Comparison of ENCODE assay signal across 8 cellular contexts in genomic region chr16:58755989-58756649, GRCh38. TPM values are rescaled to one million over a fixed set of nuclear protein-coding genes. Genes with fewer than 3 reads are reported as not detected.
A peak's percentile ranks its signal among the peaks of the same experiment; 100 is the strongest.
DNase-seq lines count a peak whose midpoint lies in the region; ATAC-seq and TF ChIP-seq lines count a peak whose summit lies in the region.

No MANE protein-coding gene starts in this region.

- H3K9me3 Mint-ChIP-seq in CD14-positive monocyte (peaks cover 0 to 4% (median 2%) of the 10 kb centered on the region in 7 donors), endodermal cell (no peaks in the 10 kb centered on the region)

- peak; percentile 49 for DNase-seq in CD14-positive monocyte (ENCODE audit: low spot score)
- DNase-seq in NCI-H774 (lab: John Stamatoyannopoulos, UW): peak; percentile 41
- peak; percentile 35 to 59 for DNase-seq in activated CD8-positive, alpha-beta memory T cell treated with anti-CD3 and anti-CD28 coated beads for 1 hour (ENCODE audit: extremely low read depth in 1 of 2, low read depth in 1 of 2)
- DNase-seq in endodermal cell: peak; percentile 91
- DNase-seq in middle frontal gyrus (ENCODE audit: extremely low spot score, low spot score): peak; percentile 53
- peak; percentile 57 for DNase-seq in stimulated activated CD8-positive, alpha-beta memory T cell treated with anti-CD3 and anti-CD28 coated beads, Interleukin-7, amount 100 ng/mL, for 24 hours (ENCODE audit: low read depth)

- TF ChIP-seq CTCF in CD14-positive monocyte (IDR thresholded peaks at IDR 0.05): peak; percentile 53
- peak; percentile 89 for TF ChIP-seq CTCF in endodermal cell (conservative IDR thresholded peaks at IDR 0.05)

- H3K27ac ChIP-seq in endodermal cell (ENCODE audit: low read depth, low read length): no peak overlapping the region

- H3K36me3 Mint-ChIP-seq in CD14-positive monocyte (no peaks in the 10 kb centered on the region), endodermal cell (ENCODE audit: low read depth) (no peaks in the 10 kb centered on the region)

- H3K4me1 Mint-ChIP-seq in CD14-positive monocyte (peaks cover 10% of the 10 kb centered on the region), endodermal cell (peaks cover 10% of the 10 kb centered on the region)

- ATAC-seq in GM19324 (IDR thresholded peaks at IDR 0.05; ENCODE audit: low FRiP score, unreplicated experiment) (peak; percentile 94), HG03432 (IDR thresholded peaks at IDR 0.05; ENCODE audit: unreplicated experiment) (peak; percentile 97)

- intact Hi-C loops in CD14-positive monocyte (cut with micrococcal nuclease): no loop called here

- WGBS in endodermal cell (ENCODE audit: insufficient coverage in 1 of 2, insufficient read length in 1 of 2), 2 experiments: 40 to 48% methylated on average over 11 to 17 of the region's 17 CpGs

- no peak overlapping the region for H3K4me3 ChIP-seq in endodermal cell (ENCODE audit: low read length)

- H3K27me3 Mint-ChIP-seq in CD14-positive monocyte (ENCODE audit: low read depth in 3 of 3) (peaks cover 5 to 12% (median 10%) of the 10 kb centered on the region in 3 donors), endodermal cell (ENCODE audit: insufficient read depth) (peaks cover 4% of the 10 kb centered on the region)

- H3K27me3 ChIP-seq in endodermal cell (ENCODE audit: control insufficient read depth, insufficient read depth, low read length, poor library complexity, severe bottlenecking): no peaks in the 10 kb centered on the region

- peak overlapping the region in 2 of 7 donors; percentile 72 to 76 for H3K27ac Mint-ChIP-seq in CD14-positive monocyte
- H3K27ac Mint-ChIP-seq in endodermal cell: no peak overlapping the region

- H3K4me1 ChIP-seq in endodermal cell (ENCODE audit: control insufficient read depth, insufficient read depth, low read length): peaks cover 4% of the 10 kb centered on the region

- peak overlapping the region; percentile 4 to 78 for H3K4me3 Mint-ChIP-seq in CD14-positive monocyte
- no peak overlapping the region for H3K4me3 Mint-ChIP-seq in endodermal cell

- H3K36me3 ChIP-seq in endodermal cell (ENCODE audit: control insufficient read depth, insufficient read depth, low read length): no peaks in the 10 kb centered on the region

- no peak overlapping the region for H3K9ac ChIP-seq in endodermal cell (ENCODE audit: extremely low read depth, low read length, poor library complexity, severe bottlenecking)

- no peaks in the 10 kb centered on the region for H3K9me3 ChIP-seq in endodermal cell (ENCODE audit: control insufficient read depth, low read length)

RNA-seq across cellular contexts. Expression of gene GOT2, which starts 22.0 kb away (rescaled TPM):
- polyA plus RNA-seq in CD14-positive monocyte: 10 to 100 TPM; 30.1 to 35.8 TPM
- total RNA-seq in endodermal cell: 100 to 1,000 TPM; 106 to 128 TPM
- 125 TPM for polyA plus RNA-seq in endodermal cell (2013, experiment 1 of 2)
- 111 TPM for polyA plus RNA-seq in endodermal cell (2013, experiment 2 of 2)

Comparison
In these comparisons a context has a peak if more than half of its experiments do, and no peak if none do; other contexts are left out.
1. DNase-seq: peak in every context shown above with its lines; median percentile 91 in endodermal cell; 57 in stimulated activated CD8-positive, alpha-beta memory T cell treated with anti-CD3 and anti-CD28 coated beads, Interleukin-7, amount 100 ng/mL, for 24 hours; 53 in middle frontal gyrus; 49 in CD14-positive monocyte; 47 in activated CD8-positive, alpha-beta memory T cell treated with anti-CD3 and anti-CD28 coated beads for 1 hour; 41 in NCI-H774.